ENCODE assay signal across 20 cellular contexts in genomic region chr3:99269606-99270355, GRCh38.
DNase-seq lines count a peak whose midpoint lies in the region; ATAC-seq and TF ChIP-seq lines count a peak whose summit lies in the region.
"Had no signal": no experiment of that assay in that cellular context is flagged by ENCODE, and none has a peak within 500 bp of the region (broad histone marks: within the 10 kb centered on the region; RNA-seq: fewer than 3 reads in every experiment).

No MANE protein-coding gene starts in this region.

- DNase-seq in G401 (ENCODE audit: low spot score) (peak; percentile 36), coronary artery (ENCODE audit: low spot score) (peak; percentile 82), left ventricle myocardium inferior (peak; percentile 25), gastrocnemius medialis (peak in 1 of 2 donors; percentile 40), DMS153 (lab: John Stamatoyannopoulos, UW) (no peak), NCI-H345 treated with DMSO at 0.1 percent for 48 hours (lab: John Stamatoyannopoulos, UW; ENCODE audit: unreplicated experiment) (no peak), SHP77 (lab: John Stamatoyannopoulos, UW) (no peak), GM19240 (ENCODE audit: insufficient read length, low spot score) (no peak)
- DNase-seq: activated CD4-positive, alpha-beta T cell treated with anti-CD3 and anti-CD28 coated beads, Interleukin-2, amount 50 U/mL, for 1 hour; activated gamma-delta T cell treated with Interleukin-2 at 50 U/mL for 16 hours; colonic mucosa; COR-L47; EL; mesenchymal stem cell; NCI-H146; NCI-H2227 treated with DMSO at 0.1 percent for 48 hours; NK-92 treated with Interleukin-12 subunit alpha and Interleukin-12 subunit beta, amount 100 ng/mL, for 24 hours had no signal

- peak; percentile 33 to 64 for ATAC-seq in gastrocnemius medialis
- ATAC-seq: natural killer cell treated with Interleukin-12 subunit alpha and Interleukin-12 subunit beta and Interleukin-15 and Interleukin-18, amount 100 ng/mL, for 72 hours had no signal

- H3K27ac ChIP-seq in coronary artery = peak overlapping the region; percentile 65 to 82
- peak overlapping the region; percentile 69 for H3K27ac ChIP-seq in left ventricle myocardium inferior (replicated peaks)
- no peak overlapping the region for H3K27ac ChIP-seq in gastrocnemius medialis
- H3K27ac ChIP-seq: colonic mucosa, RWPE1, uterus had no signal

- in situ Hi-C loops in G401 (cut with HindIII; ENCODE audit: low sequenced_read_pairs) (no loop called here), gastrocnemius medialis (cut with MboI; ENCODE audit: low sequenced_read_pairs in 4 of 4) (no loop called here)

- TF ChIP-seq POLR2A in gastrocnemius medialis (IDR thresholded peaks at IDR 0.05) = no peak

- H3K36me3 ChIP-seq in left ventricle myocardium inferior (no peaks in the 10 kb centered on the region), gastrocnemius medialis (no peaks in the 10 kb centered on the region)
- H3K36me3 ChIP-seq: colonic mucosa, uterus had no signal

- H3K27me3 ChIP-seq in left ventricle myocardium inferior (ENCODE audit: low read depth) (no peaks in the 10 kb centered on the region), gastrocnemius medialis (no peaks in the 10 kb centered on the region)
- H3K27me3 ChIP-seq: colonic mucosa, uterus had no signal

- H3K4me1 ChIP-seq in left ventricle myocardium inferior (no peaks in the 10 kb centered on the region), gastrocnemius medialis (no peaks in the 10 kb centered on the region)
- H3K4me1 ChIP-seq: colonic mucosa, uterus had no signal

- no peak for TF ChIP-seq CTCF in coronary artery (IDR thresholded peaks at IDR 0.05)
- no peak for TF ChIP-seq CTCF in left ventricle myocardium inferior (IDR thresholded peaks at IDR 0.05; ENCODE audit: borderline replicate concordance)
- no peak for TF ChIP-seq CTCF in gastrocnemius medialis (IDR thresholded peaks at IDR 0.05 in 4 of 5, conservative IDR thresholded peaks at IDR 0.05 in 1 of 5)

- H3K4me3 ChIP-seq in coronary artery (no peak overlapping the region), left ventricle myocardium inferior (no peak overlapping the region), gastrocnemius medialis (no peak overlapping the region)
- H3K4me3 ChIP-seq: colonic mucosa, uterus had no signal

- intact Hi-C loops in left ventricle myocardium inferior (cut with micrococcal nuclease) = no loop called here
- intact Hi-C loops in gastrocnemius medialis (cut with DNase I; ENCODE audit: low total_unique reads) = no loop called here

- H3K9me3 ChIP-seq in left ventricle myocardium inferior (replicated peaks) (peaks cover 5% of the 10 kb centered on the region), gastrocnemius medialis (no peaks in the 10 kb centered on the region)
- H3K9me3 ChIP-seq: colonic mucosa, uterus had no signal

Comparison
In these comparisons a context has a peak if more than half of its experiments do, and no peak if none do; other contexts are left out.
1. DNase-seq: peak in G401 (single experiment), coronary artery (single experiment) and left ventricle myocardium inferior (single experiment); none in DMS153 (single experiment), NCI-H345 treated with DMSO at 0.1 percent for 48 hours (single experiment), SHP77 (0 of 2) and GM19240 (single experiment).
2. H3K27ac ChIP-seq: peak in coronary artery (2 of 2) and left ventricle myocardium inferior (single experiment); none in gastrocnemius medialis (0 of 4).